ENCODE assay signal across 1 cellular context in genomic region chr11:65961267-65962135, GRCh38.
A peak's percentile ranks its signal among the peaks of the same experiment; 100 is the strongest.
TF ChIP-seq lines count a peak whose summit lies in the region.

Gene SART1, plus strand, starts transcription at chr11:65961734. Its CDS starts 47 bp downstream, at chr11:65961781.

TF ChIP-seq in K562, 482 proteins besides CTCF, POLR2A, EP300 and RAD21 (continued from another document and continues in another):
- TF ChIP-seq HMG20A (CRISPR knock-in tag; conservative IDR thresholded peaks at IDR 0.05) = no peak
- no peak for TF ChIP-seq ZNF696 (CRISPR knock-in tag; conservative IDR thresholded peaks at IDR 0.05)
- TF ChIP-seq TAF9B (IDR thresholded peaks at IDR 0.05; ENCODE audit: partially characterized antibody) = peak; percentile 81
- peak; percentile 91 for TF ChIP-seq MEIS2 (IDR thresholded peaks at IDR 0.05; ENCODE audit: partially characterized antibody)
- TF ChIP-seq RBM15 (IDR thresholded peaks at IDR 0.05; ENCODE audit: insufficient read depth, low read length) = no peak
- TF ChIP-seq SNRNP70 (optimal IDR thresholded peaks at IDR 0.05; ENCODE audit: low read depth, low read length) = no peak
- TF ChIP-seq YY1 (IDR thresholded peaks at IDR 0.05; ENCODE audit: borderline replicate concordance in 1 of 3, control insufficient read depth in 1 of 3, extremely low read depth in 1 of 3, insufficient read depth in 3 of 3, insufficient read length in 1 of 3, insufficient replicate concordance in 2 of 3, low read depth in 1 of 3, low read length in 2 of 3) = peak in 2 of 3 experiments; percentile 77 to 78
- TF ChIP-seq NCOA2 (IDR thresholded peaks at IDR 0.05; ENCODE audit: partially characterized antibody in 2 of 2) = no peak
- TF ChIP-seq, protein P1, sequence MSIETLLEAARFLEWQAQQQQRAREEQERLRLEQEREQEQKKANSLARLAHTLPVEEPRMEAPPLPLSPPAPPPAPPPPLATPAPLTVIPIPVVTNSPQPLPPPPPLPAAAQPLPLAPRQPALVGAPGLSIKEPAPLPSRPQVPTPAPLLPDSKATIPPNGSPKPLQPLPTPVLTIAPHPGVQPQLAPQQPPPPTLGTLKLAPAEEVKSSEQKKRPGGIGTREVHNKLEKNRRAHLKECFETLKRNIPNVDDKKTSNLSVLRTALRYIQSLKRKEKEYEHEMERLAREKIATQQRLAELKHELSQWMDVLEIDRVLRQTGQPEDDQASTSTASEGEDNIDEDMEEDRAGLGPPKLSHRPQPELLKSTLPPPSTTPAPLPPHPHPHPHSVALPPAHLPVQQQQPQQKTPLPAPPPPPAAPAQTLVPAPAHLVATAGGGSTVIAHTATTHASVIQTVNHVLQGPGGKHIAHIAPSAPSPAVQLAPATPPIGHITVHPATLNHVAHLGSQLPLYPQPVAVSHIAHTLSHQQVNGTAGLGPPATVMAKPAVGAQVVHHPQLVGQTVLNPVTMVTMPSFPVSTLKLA (conservative IDR thresholded peaks at IDR 0.05) = peak; percentile 88 to 95
- TF ChIP-seq ATF3 (IDR thresholded peaks at IDR 0.05) = no peak
- no peak; the same call in 1 of the 2 replicates for TF ChIP-seq ATF3 (CRISPR knock-in tag; conservative IDR thresholded peaks at IDR 0.05)
- TF ChIP-seq ZNF197 (CRISPR knock-in tag; IDR thresholded peaks at IDR 0.05; ENCODE audit: low read depth) = 0 out of 2 replicates have a peak, but pooled peaks have one; percentile 44
- no peak for TF ChIP-seq MCM2 (IDR thresholded peaks at IDR 0.05; ENCODE audit: low read depth)
- no peak for TF ChIP-seq ILF3 (IDR thresholded peaks at IDR 0.05; ENCODE audit: borderline replicate concordance)
- peak; percentile 92 for TF ChIP-seq CHD1 (IDR thresholded peaks at IDR 0.05; ENCODE audit: low read length)
- TF ChIP-seq KDM2B (CRISPR knock-in tag; IDR thresholded peaks at IDR 0.05) = 0 out of 2 replicates have a peak, but pooled peaks have one; percentile 34
- no peak for TF ChIP-seq BCL6 (CRISPR knock-in tag; IDR thresholded peaks at IDR 0.05)
- TF ChIP-seq NONO (IDR thresholded peaks at IDR 0.05; ENCODE audit: low read depth in 2 of 2, low read length in 1 of 2) = peak; percentile 33 to 62; a peak in 3 of 4 replicates
- TF ChIP-seq YBX1 (IDR thresholded peaks at IDR 0.05) = no peak
- TF ChIP-seq, protein P2, sequence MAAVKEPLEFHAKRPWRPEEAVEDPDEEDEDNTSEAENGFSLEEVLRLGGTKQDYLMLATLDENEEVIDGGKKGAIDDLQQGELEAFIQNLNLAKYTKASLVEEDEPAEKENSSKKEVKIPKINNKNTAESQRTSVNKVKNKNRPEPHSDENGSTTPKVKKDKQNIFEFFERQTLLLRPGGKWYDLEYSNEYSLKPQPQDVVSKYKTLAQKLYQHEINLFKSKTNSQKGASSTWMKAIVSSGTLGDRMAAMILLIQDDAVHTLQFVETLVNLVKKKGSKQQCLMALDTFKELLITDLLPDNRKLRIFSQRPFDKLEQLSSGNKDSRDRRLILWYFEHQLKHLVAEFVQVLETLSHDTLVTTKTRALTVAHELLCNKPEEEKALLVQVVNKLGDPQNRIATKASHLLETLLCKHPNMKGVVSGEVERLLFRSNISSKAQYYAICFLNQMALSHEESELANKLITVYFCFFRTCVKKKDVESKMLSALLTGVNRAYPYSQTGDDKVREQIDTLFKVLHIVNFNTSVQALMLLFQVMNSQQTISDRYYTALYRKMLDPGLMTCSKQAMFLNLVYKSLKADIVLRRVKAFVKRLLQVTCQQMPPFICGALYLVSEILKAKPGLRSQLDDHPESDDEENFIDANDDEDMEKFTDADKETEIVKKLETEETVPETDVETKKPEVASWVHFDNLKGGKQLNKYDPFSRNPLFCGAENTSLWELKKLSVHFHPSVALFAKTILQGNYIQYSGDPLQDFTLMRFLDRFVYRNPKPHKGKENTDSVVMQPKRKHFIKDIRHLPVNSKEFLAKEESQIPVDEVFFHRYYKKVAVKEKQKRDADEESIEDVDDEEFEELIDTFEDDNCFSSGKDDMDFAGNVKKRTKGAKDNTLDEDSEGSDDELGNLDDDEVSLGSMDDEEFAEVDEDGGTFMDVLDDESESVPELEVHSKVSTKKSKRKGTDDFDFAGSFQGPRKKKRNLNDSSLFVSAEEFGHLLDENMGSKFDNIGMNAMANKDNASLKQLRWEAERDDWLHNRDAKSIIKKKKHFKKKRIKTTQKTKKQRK (IDR thresholded peaks at IDR 0.05; ENCODE audit: borderline replicate concordance, low read depth, low read length) = no peak
- peak; percentile 58; the same call in 1 of the 2 replicates for TF ChIP-seq JUND (IDR thresholded peaks at IDR 0.05; ENCODE audit: borderline replicate concordance, low read depth, low read length)
- TF ChIP-seq JUND (tag; IDR thresholded peaks at IDR 0.05; ENCODE audit: borderline replicate concordance, low read depth, low read length) = no peak; the same call in 2 of the 3 replicates
- TF ChIP-seq CAMTA2 (CRISPR knock-in tag; conservative IDR thresholded peaks at IDR 0.05) = 0 out of 2 replicates have a peak, but pooled peaks have one; percentile 17
- peak; percentile 96 for TF ChIP-seq FIP1L1 (IDR thresholded peaks at IDR 0.05; ENCODE audit: low read depth, low read length, poor library complexity, severe bottlenecking)
- TF ChIP-seq SETDB1 (IDR thresholded peaks at IDR 0.05; ENCODE audit: low read length) = no peak
- peak; percentile 40; the same call in 1 of the 2 replicates for TF ChIP-seq DMBX1 (CRISPR knock-in tag; IDR thresholded peaks at IDR 0.05; ENCODE audit: borderline replicate concordance)
- TF ChIP-seq, protein P3, sequence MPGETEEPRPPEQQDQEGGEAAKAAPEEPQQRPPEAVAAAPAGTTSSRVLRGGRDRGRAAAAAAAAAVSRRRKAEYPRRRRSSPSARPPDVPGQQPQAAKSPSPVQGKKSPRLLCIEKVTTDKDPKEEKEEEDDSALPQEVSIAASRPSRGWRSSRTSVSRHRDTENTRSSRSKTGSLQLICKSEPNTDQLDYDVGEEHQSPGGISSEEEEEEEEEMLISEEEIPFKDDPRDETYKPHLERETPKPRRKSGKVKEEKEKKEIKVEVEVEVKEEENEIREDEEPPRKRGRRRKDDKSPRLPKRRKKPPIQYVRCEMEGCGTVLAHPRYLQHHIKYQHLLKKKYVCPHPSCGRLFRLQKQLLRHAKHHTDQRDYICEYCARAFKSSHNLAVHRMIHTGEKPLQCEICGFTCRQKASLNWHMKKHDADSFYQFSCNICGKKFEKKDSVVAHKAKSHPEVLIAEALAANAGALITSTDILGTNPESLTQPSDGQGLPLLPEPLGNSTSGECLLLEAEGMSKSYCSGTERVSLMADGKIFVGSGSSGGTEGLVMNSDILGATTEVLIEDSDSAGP (CRISPR knock-in tag; IDR thresholded peaks at IDR 0.05) = no peak
- TF ChIP-seq CXXC5 (CRISPR knock-in tag; IDR thresholded peaks at IDR 0.05) = peak; percentile 92
- TF ChIP-seq, protein P4, sequence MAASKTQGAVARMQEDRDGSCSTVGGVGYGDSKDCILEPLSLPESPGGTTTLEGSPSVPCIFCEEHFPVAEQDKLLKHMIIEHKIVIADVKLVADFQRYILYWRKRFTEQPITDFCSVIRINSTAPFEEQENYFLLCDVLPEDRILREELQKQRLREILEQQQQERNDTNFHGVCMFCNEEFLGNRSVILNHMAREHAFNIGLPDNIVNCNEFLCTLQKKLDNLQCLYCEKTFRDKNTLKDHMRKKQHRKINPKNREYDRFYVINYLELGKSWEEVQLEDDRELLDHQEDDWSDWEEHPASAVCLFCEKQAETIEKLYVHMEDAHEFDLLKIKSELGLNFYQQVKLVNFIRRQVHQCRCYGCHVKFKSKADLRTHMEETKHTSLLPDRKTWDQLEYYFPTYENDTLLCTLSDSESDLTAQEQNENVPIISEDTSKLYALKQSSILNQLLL (CRISPR knock-in tag; IDR thresholded peaks at IDR 0.05; ENCODE audit: borderline replicate concordance) = no peak
- TF ChIP-seq RNF2 (IDR thresholded peaks at IDR 0.05) = peak; percentile 50; the same call in 1 of the 2 replicates
- no peak for TF ChIP-seq SRSF3 (IDR thresholded peaks at IDR 0.05; ENCODE audit: insufficient read depth, low read length)
- peak; percentile 25; the same call in 1 of the 2 replicates for TF ChIP-seq ZNF431 (CRISPR knock-in tag; IDR thresholded peaks at IDR 0.05)
- TF ChIP-seq ZNF263 (CRISPR knock-in tag; IDR thresholded peaks at IDR 0.05; ENCODE audit: borderline replicate concordance) = peak; percentile 34; the same call in 1 of the 2 replicates
- TF ChIP-seq HDAC8 (tag; IDR thresholded peaks at IDR 0.05) = 0 out of 2 replicates have a peak, but pooled peaks have one; percentile 28
- TF ChIP-seq MAFG (tag; conservative IDR thresholded peaks at IDR 0.05) = no peak
- TF ChIP-seq CBX3 (IDR thresholded peaks at IDR 0.05; ENCODE audit: borderline replicate concordance in 1 of 2, low read length in 2 of 2) = no peak
- TF ChIP-seq CREB5 (CRISPR knock-in tag; IDR thresholded peaks at IDR 0.05) = no peak
- TF ChIP-seq NELFE (IDR thresholded peaks at IDR 0.05; ENCODE audit: insufficient read depth, insufficient read length) = no peak
- TF ChIP-seq DPF2 (IDR thresholded peaks at IDR 0.05) = no peak
- peak; percentile 99 for TF ChIP-seq NR2C2 (CRISPR knock-in tag; IDR thresholded peaks at IDR 0.05)
- TF ChIP-seq NR2C2 (tag; IDR thresholded peaks at IDR 0.05) = peak; percentile 99
- TF ChIP-seq, protein P5, sequence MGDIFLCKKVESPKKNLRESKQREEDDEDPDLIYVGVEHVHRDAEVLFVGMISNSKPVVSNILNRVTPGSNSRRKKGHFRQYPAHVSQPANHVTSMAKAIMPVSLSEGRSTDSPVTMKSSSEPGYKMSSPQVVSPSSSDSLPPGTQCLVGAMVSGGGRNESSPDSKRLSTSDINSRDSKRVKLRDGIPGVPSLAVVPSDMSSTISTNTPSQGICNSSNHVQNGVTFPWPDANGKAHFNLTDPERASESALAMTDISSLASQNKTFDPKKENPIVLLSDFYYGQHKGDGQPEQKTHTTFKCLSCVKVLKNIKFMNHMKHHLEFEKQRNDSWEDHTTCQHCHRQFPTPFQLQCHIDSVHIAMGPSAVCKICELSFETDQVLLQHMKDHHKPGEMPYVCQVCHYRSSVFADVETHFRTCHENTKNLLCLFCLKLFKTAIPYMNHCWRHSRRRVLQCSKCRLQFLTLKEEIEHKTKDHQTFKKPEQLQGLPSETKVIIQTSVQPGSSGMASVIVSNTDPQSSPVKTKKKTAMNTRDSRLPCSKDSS (IDR thresholded peaks at IDR 0.05; ENCODE audit: low read depth, partially characterized antibody) = no peak
- TF ChIP-seq ZNF316 (IDR thresholded peaks at IDR 0.05) = no peak
- no peak for TF ChIP-seq SP2 (IDR thresholded peaks at IDR 0.05; ENCODE audit: extremely low read depth, low read depth, low read length, poor library complexity, severe bottlenecking)
- TF ChIP-seq NFIX (CRISPR knock-in tag; IDR thresholded peaks at IDR 0.05; ENCODE audit: low read depth) = no peak
- TF ChIP-seq ZNF436 (CRISPR knock-in tag; IDR thresholded peaks at IDR 0.05) = no peak
- 0 out of 4 replicates have a peak, but pooled peaks of 1 of the 2 experiments have one; percentile 23 for TF ChIP-seq TRIM24 (IDR thresholded peaks at IDR 0.05)
- no peak for TF ChIP-seq MECOM (CRISPR knock-in tag; IDR thresholded peaks at IDR 0.05)
- no peak for TF ChIP-seq PCBP2 (IDR thresholded peaks at IDR 0.05; ENCODE audit: low read depth, low read length, poor library complexity, severe bottlenecking)
- peak; percentile 74 to 79 for TF ChIP-seq AFF1 (IDR thresholded peaks at IDR 0.05; ENCODE audit: low read depth in 1 of 2, partially characterized antibody in 2 of 2)
- no peak for TF ChIP-seq ZFPM2 (CRISPR knock-in tag; IDR thresholded peaks at IDR 0.05)
- no peak for TF ChIP-seq NR1H2 (CRISPR knock-in tag; IDR thresholded peaks at IDR 0.05)
- TF ChIP-seq SREBF1 (IDR thresholded peaks at IDR 0.05; ENCODE audit: borderline replicate concordance, low read depth, low read length) = no peak
- TF ChIP-seq CBX5 (IDR thresholded peaks at IDR 0.05; ENCODE audit: borderline replicate concordance, low read depth) = no peak
- TF ChIP-seq SIX5 (IDR thresholded peaks at IDR 0.05; ENCODE audit: borderline replicate concordance in 1 of 2, insufficient read depth in 1 of 2, low read depth in 1 of 2, low read length in 2 of 2) = peak in 1 of 2 experiments; percentile 42; a peak in 2 of 4 replicates
- TF ChIP-seq ATF1 (CRISPR knock-in tag; IDR thresholded peaks at IDR 0.05) = no peak
- TF ChIP-seq ATF1 (tag; IDR thresholded peaks at IDR 0.05) = peak; percentile 91
